ENCODE assay signal across 24 cellular contexts in genomic region chr11:57092028-57092698, GRCh38.
"Had no signal": no experiment of that assay in that cellular context is flagged by ENCODE, and none has a peak within 500 bp of the region (broad histone marks: within the 10 kb centered on the region; RNA-seq: fewer than 3 reads in every experiment).

No MANE protein-coding gene starts in this region.

- H3K27me3 ChIP-seq: neural progenitor cell, ovary, right lobe of liver, stomach, thyroid gland, tibial nerve, upper lobe of left lung, vagina had no signal

- H3K4me1 ChIP-seq: parathyroid adenoma, psoas muscle, right lobe of liver, sigmoid colon, stomach, thyroid gland, tibial nerve, upper lobe of left lung, vagina had no signal

- ATAC-seq: naive thymus-derived CD4-positive, alpha-beta T cell; natural killer cell; psoas muscle; stimulated activated effector memory CD8-positive, alpha-beta T cell treated with anti-CD3 and anti-CD28 coated beads, Interleukin-12 subunit alpha, Interleukin-12 subunit beta, amount 100 ng/mL, for 72 hours; stimulated activated naive B cell treated with anti-CD40 and anti-IgM and Interleukin-4, amounts not matched to agents 10 μg/mL and 1 μg/mL and 100 μg/mL, for 72 hours had no signal

- H3K36me3 ChIP-seq: neural progenitor cell, ovary, right lobe of liver, sigmoid colon, stomach, thoracic aorta, thyroid gland, tibial nerve, upper lobe of left lung, vagina had no signal

- DNase-seq: naive thymus-derived CD4-positive, alpha-beta T cell; natural killer cell; occipital lobe; ovary; psoas muscle; right lobe of liver; sigmoid colon; small intestine; stimulated activated CD4-positive, alpha-beta T cell treated with anti-CD3 and anti-CD28 coated beads, Interleukin-15, amount 100 ng/mL, for 24 hours; stimulated activated CD4-positive, alpha-beta T cell treated with anti-CD3 and anti-CD28 coated beads, Interleukin-2, amount 100 ng/mL, for 24 hours; stimulated activated CD4-positive, alpha-beta T cell treated with anti-CD3 and anti-CD28 coated beads, Interleukin-2, amount 100 ng/mL, for 48 hours; stimulated activated CD4-positive, alpha-beta T cell treated with anti-CD3 and anti-CD28 coated beads, Interleukin-4, amount 100 ng/mL, for 24 hours; stimulated activated naive B cell treated with anti-CD40 and anti-IgM and Interleukin-4, amounts not matched to agents 10 μg/mL and 1 μg/mL and 100 μg/mL, for 72 hours; stimulated activated naive CD4-positive, alpha-beta T cell treated with Interleukin-2 at 50 U/mL for 16 hours; stomach; thyroid gland; trophoblast cell; upper lobe of left lung had no signal

- H3K27ac ChIP-seq: neural progenitor cell, ovary, parathyroid adenoma, psoas muscle, right lobe of liver, sigmoid colon, stomach, thoracic aorta, thyroid gland, tibial nerve, upper lobe of left lung, vagina had no signal

- H3K4me3 ChIP-seq: neural progenitor cell, ovary, psoas muscle, right lobe of liver, sigmoid colon, stomach, thoracic aorta, thyroid gland, tibial nerve, upper lobe of left lung, vagina had no signal

- H3K9me3 ChIP-seq: ovary, psoas muscle, right lobe of liver, sigmoid colon, stomach, thoracic aorta, thyroid gland, tibial nerve, upper lobe of left lung, vagina had no signal
